16 cellular contexts compared by ENCODE assay signal in the genomic region with DNA sequence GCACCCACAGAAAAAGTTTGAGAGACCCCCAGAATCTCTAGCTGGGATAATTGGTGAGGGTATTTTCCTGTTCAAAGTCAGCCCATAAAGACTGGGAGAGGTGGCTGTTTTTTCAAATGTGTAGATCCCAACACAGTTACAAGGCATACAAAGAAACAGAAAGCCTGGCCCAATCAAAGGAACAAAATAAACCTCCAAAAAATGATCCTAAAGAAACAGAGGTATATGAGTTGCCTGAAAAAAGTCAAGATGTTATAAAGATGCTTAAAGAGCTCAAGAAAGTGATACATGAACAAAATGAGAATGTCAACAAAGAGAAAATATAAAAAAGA. TPM values are rescaled to one million over a fixed set of nuclear protein-coding genes. Genes with fewer than 3 reads are reported as not detected.
DNase-seq lines count a peak whose midpoint lies in the region; ATAC-seq and TF ChIP-seq lines count a peak whose summit lies in the region.
"Had no signal": no experiment of that assay in that cellular context is flagged by ENCODE, and none has a peak within 500 bp of the region (broad histone marks: within the 10 kb centered on the region; RNA-seq: fewer than 3 reads in every experiment).

No MANE protein-coding gene starts in this region.

- ATAC-seq in SK-N-SH treated with all-trans-retinoic acid at 6 μM for 48 hours (peak; percentile 24; the same call in 1 of the 3 replicates), left lung (no peak)
- ATAC-seq: Right ventricle myocardium inferior had no signal

- no peaks in the 10 kb centered on the region for H3K9me3 Mint-ChIP-seq in nephron
- peaks cover 0 to 4% (median 0%) of the 10 kb centered on the region in 7 donors for H3K9me3 Mint-ChIP-seq in CD14-positive monocyte
- H3K9me3 Mint-ChIP-seq: GM23338 had no signal

- no peaks in the 10 kb centered on the region for H3K79me2 ChIP-seq in Loucy (ENCODE audit: insufficient read depth, low read length)

- H3K9ac ChIP-seq in Loucy (ENCODE audit: low read depth, low read length, poor library complexity, severe bottlenecking) = no peak overlapping the region

- H3K4me3 Mint-ChIP-seq in nephron (no peak overlapping the region), CD14-positive monocyte (no peak overlapping the region)
- H3K4me3 Mint-ChIP-seq: GM23338 had no signal

- H3K27me3 ChIP-seq in Loucy (ENCODE audit: insufficient read depth, low read length, poor library complexity, severe bottlenecking) = no peaks in the 10 kb centered on the region
- H3K27me3 ChIP-seq in left lung = no peaks in the 10 kb centered on the region

- H3K36me3 ChIP-seq in Loucy (ENCODE audit: insufficient read depth, low read length) (no peaks in the 10 kb centered on the region), left lung (no peaks in the 10 kb centered on the region)

- no peak for DNase-seq in left lung
- no peak for DNase-seq in CD14-positive monocyte (ENCODE audit: low spot score)
- no peak for DNase-seq in Ammon's horn (ENCODE audit: low spot score)
- DNase-seq: COR-L47, GF-D8, NCI-H1105 treated with DMSO at 0.1 percent for 48 hours, NCI-H1694 treated with DMSO at 0.1 percent for 48 hours, NCI-H526 treated with DMSO at 0.1 percent for 48 hours had no signal

- TF ChIP-seq CTCF in 22Rv1 (IDR thresholded peaks at IDR 0.05) = peak; percentile 42
- TF ChIP-seq CTCF in Loucy (conservative IDR thresholded peaks at IDR 0.05; ENCODE audit: low read length) = no peak
- TF ChIP-seq CTCF in nephron (IDR thresholded peaks at IDR 0.05; ENCODE audit: unreplicated experiment in 3 of 3) = peak in 1 of 3 experiments; percentile 3
- TF ChIP-seq CTCF in left lung (IDR thresholded peaks at IDR 0.05) = peak in 1 of 2 donors; percentile 0
- TF ChIP-seq CTCF in CD14-positive monocyte (IDR thresholded peaks at IDR 0.05) = no peak

- H2AFZ ChIP-seq in Loucy (ENCODE audit: low read length) = 0 out of 2 replicates have a peak overlapping the region, but pooled peaks have one; percentile 3
- H2AFZ ChIP-seq: GM23338 had no signal

- H3K9me3 ChIP-seq in Loucy (ENCODE audit: insufficient read depth, low read depth, low read length) = no peaks in the 10 kb centered on the region
- H3K9me3 ChIP-seq in left lung = no peaks in the 10 kb centered on the region
- H3K9me3 ChIP-seq: A549 had no signal

- H3K36me3 Mint-ChIP-seq in nephron (ENCODE audit: low read depth) (no peaks in the 10 kb centered on the region), CD14-positive monocyte (no peaks in the 10 kb centered on the region)

- intact Hi-C loops in left lung (cut with DNase I) = no loop called here
- intact Hi-C loops in CD14-positive monocyte (cut with micrococcal nuclease) = no loop called here

- H3K4me1 ChIP-seq in Loucy (ENCODE audit: insufficient read depth, low read length, poor library complexity, severe bottlenecking) (no peaks in the 10 kb centered on the region), left lung (no peaks in the 10 kb centered on the region)
- H3K4me1 ChIP-seq: A549 had no signal

- H3K9me2 ChIP-seq in Loucy (replicated peaks; ENCODE audit: low read depth, low read length) = no peaks in the 10 kb centered on the region

- no peaks in the 10 kb centered on the region for H3F3A ChIP-seq in Loucy (ENCODE audit: low read depth)

- no peak overlapping the region for H3K4me2 ChIP-seq in Loucy (ENCODE audit: low read depth, low read length, poor library complexity, severe bottlenecking)
- H3K4me2 ChIP-seq: A549, GM23338 had no signal

- H3K27ac Mint-ChIP-seq in nephron (peak overlapping the region in 2 of 3 experiments; percentile 15 to 40), CD14-positive monocyte (peak overlapping the region in 1 of 7 donors; percentile 31)
- H3K27ac Mint-ChIP-seq: GM23338 had no signal

- no peak overlapping the region for H3K27ac ChIP-seq in 22Rv1
- H3K27ac ChIP-seq in left lung = no peak overlapping the region
- H3K27ac ChIP-seq: A549, SK-N-MC had no signal

- H3K4me3 ChIP-seq in Loucy (ENCODE audit: low read length, poor library complexity, severe bottlenecking) (no peak overlapping the region), left lung (no peak overlapping the region)
- H3K4me3 ChIP-seq: A549, GM23338, SK-N-MC had no signal

- H4K20me1 ChIP-seq in Loucy (ENCODE audit: insufficient read depth, low read length, poor library complexity, severe bottlenecking) = no peaks in the 10 kb centered on the region

- H3K4me1 Mint-ChIP-seq in nephron (no peaks in the 10 kb centered on the region), CD14-positive monocyte (peaks cover 7% of the 10 kb centered on the region)

- H3K27me3 Mint-ChIP-seq in nephron (ENCODE audit: low read depth) (peaks cover 3% of the 10 kb centered on the region), CD14-positive monocyte (ENCODE audit: low read depth in 3 of 3) (peaks cover 26 to 47% (median 32%) of the 10 kb centered on the region in 3 donors)

TF ChIP-seq in SK-N-SH treated with all-trans-retinoic acid at 6 μM for 48 hours, 23 proteins besides CTCF, POLR2A, EP300 and RAD21 (continues in another document):
- no peak for TF ChIP-seq ARNTL (CRISPR knock-in tag; IDR thresholded peaks at IDR 0.05; ENCODE audit: borderline replicate concordance, low read depth)
- TF ChIP-seq, protein P1, sequence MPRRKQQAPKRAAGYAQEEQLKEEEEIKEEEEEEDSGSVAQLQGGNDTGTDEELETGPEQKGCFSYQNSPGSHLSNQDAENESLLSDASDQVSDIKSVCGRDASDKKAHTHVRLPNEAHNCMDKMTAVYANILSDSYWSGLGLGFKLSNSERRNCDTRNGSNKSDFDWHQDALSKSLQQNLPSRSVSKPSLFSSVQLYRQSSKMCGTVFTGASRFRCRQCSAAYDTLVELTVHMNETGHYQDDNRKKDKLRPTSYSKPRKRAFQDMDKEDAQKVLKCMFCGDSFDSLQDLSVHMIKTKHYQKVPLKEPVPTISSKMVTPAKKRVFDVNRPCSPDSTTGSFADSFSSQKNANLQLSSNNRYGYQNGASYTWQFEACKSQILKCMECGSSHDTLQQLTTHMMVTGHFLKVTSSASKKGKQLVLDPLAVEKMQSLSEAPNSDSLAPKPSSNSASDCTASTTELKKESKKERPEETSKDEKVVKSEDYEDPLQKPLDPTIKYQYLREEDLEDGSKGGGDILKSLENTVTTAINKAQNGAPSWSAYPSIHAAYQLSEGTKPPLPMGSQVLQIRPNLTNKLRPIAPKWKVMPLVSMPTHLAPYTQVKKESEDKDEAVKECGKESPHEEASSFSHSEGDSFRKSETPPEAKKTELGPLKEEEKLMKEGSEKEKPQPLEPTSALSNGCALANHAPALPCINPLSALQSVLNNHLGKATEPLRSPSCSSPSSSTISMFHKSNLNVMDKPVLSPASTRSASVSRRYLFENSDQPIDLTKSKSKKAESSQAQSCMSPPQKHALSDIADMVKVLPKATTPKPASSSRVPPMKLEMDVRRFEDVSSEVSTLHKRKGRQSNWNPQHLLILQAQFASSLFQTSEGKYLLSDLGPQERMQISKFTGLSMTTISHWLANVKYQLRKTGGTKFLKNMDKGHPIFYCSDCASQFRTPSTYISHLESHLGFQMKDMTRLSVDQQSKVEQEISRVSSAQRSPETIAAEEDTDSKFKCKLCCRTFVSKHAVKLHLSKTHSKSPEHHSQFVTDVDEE (CRISPR knock-in tag; IDR thresholded peaks at IDR 0.05) = no peak
- TF ChIP-seq, protein P2, sequence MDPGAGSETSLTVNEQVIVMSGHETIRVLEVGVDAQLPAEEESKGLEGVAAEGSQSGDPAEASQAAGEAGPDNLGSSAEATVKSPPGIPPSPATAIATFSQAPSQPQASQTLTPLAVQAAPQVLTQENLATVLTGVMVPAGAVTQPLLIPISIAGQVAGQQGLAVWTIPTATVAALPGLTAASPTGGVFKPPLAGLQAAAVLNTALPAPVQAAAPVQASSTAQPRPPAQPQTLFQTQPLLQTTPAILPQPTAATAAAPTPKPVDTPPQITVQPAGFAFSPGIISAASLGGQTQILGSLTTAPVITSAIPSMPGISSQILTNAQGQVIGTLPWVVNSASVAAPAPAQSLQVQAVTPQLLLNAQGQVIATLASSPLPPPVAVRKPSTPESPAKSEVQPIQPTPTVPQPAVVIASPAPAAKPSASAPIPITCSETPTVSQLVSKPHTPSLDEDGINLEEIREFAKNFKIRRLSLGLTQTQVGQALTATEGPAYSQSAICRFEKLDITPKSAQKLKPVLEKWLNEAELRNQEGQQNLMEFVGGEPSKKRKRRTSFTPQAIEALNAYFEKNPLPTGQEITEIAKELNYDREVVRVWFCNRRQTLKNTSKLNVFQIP (CRISPR knock-in tag; IDR thresholded peaks at IDR 0.05; ENCODE audit: borderline replicate concordance, low read depth) = no peak
- TF ChIP-seq ZNF70 (CRISPR knock-in tag; IDR thresholded peaks at IDR 0.05) = no peak
- TF ChIP-seq TCF4 (CRISPR knock-in tag; IDR thresholded peaks at IDR 0.05; ENCODE audit: borderline replicate concordance) = no peak
- TF ChIP-seq ZFP3 (CRISPR knock-in tag; IDR thresholded peaks at IDR 0.05) = no peak
- TF ChIP-seq GLIS3 (CRISPR knock-in tag; IDR thresholded peaks at IDR 0.05) = no peak
- TF ChIP-seq, protein P3, sequence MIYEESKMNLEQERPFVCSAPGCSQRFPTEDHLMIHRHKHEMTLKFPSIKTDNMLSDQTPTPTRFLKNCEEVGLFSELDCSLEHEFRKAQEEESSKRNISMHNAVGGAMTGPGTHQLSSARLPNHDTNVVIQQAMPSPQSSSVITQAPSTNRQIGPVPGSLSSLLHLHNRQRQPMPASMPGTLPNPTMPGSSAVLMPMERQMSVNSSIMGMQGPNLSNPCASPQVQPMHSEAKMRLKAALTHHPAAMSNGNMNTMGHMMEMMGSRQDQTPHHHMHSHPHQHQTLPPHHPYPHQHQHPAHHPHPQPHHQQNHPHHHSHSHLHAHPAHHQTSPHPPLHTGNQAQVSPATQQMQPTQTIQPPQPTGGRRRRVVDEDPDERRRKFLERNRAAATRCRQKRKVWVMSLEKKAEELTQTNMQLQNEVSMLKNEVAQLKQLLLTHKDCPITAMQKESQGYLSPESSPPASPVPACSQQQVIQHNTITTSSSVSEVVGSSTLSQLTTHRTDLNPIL (CRISPR knock-in tag; IDR thresholded peaks at IDR 0.05; ENCODE audit: low read depth) = no peak
- TF ChIP-seq ZNF8 (CRISPR knock-in tag; IDR thresholded peaks at IDR 0.05) = no peak
- no peak for TF ChIP-seq PPARA (CRISPR knock-in tag; IDR thresholded peaks at IDR 0.05; ENCODE audit: borderline replicate concordance)
- TF ChIP-seq ISL1 (CRISPR knock-in tag; IDR thresholded peaks at IDR 0.05) = no peak
- TF ChIP-seq OSR1 (CRISPR knock-in tag; IDR thresholded peaks at IDR 0.05) = no peak
- TF ChIP-seq ZFP30 (CRISPR knock-in tag; IDR thresholded peaks at IDR 0.05) = no peak

RNA-seq across cellular contexts. Expression of a gene that starts 40.2 kb away (rescaled TPM):
- total RNA-seq in left lung = under 1 TPM in 1 of 2 donors, not detected in 1; 0.71 TPM
- not detected for polyA plus RNA-seq in CD14-positive monocyte
- total RNA-seq: GM23338, Right ventricle myocardium inferior had no signal
- polyA plus RNA-seq: A549, GM23338 had no signal

RNA-seq across cellular contexts. Expression of a gene that starts 40.5 kb away (rescaled TPM):
- total RNA-seq in left lung = under 1 TPM in 1 of 2 donors, not detected in 1; 0.87 TPM
- not detected for polyA plus RNA-seq in CD14-positive monocyte
- total RNA-seq: GM23338, Right ventricle myocardium inferior had no signal
- polyA plus RNA-seq: A549, GM23338 had no signal
